18 cellular contexts compared by ENCODE assay signal in genomic region chr2:38262514-38262871, GRCh38.
A peak's percentile ranks its signal among the peaks of the same experiment; 100 is the strongest.
DNase-seq lines count a peak whose midpoint lies in the region; ATAC-seq and TF ChIP-seq lines count a peak whose summit lies in the region.
"Had no signal": no experiment of that assay in that cellular context is flagged by ENCODE, and none has a peak within 500 bp of the region (broad histone marks: within the 10 kb centered on the region; RNA-seq: fewer than 3 reads in every experiment).

No MANE protein-coding gene starts in this region.

- TF ChIP-seq CTCF in WTC11 (IDR thresholded peaks at IDR 0.05), result no peak

- H3K9me3 Mint-ChIP-seq in activated T-cell treated with anti-CD3 and anti-CD28 coated beads, Interleukin-2, amount 50 U/mL, for 24 hours, result peaks cover 14% of the 10 kb centered on the region
- H3K9me3 Mint-ChIP-seq in WTC11, result peaks cover 8% of the 10 kb centered on the region; the same call in 1 of the 2 replicates
- peaks cover 11% of the 10 kb centered on the region for H3K9me3 Mint-ChIP-seq in stimulated activated memory B cell treated with anti-CD40 and anti-IgM and Interleukin-4, amounts not matched to agents 10 μg/mL and 1 μg/mL and 100 μg/mL, for 72 hours

- peaks cover 49% of the 10 kb centered on the region for H3K4me1 Mint-ChIP-seq in activated T-cell treated with anti-CD3 and anti-CD28 coated beads, Interleukin-2, amount 50 U/mL, for 24 hours (ENCODE audit: low read depth)
- H3K4me1 Mint-ChIP-seq in WTC11, result peaks cover 5% of the 10 kb centered on the region; the same call in 1 of the 2 replicates
- H3K4me1 Mint-ChIP-seq in stimulated activated memory B cell treated with anti-CD40 and anti-IgM and Interleukin-4, amounts not matched to agents 10 μg/mL and 1 μg/mL and 100 μg/mL, for 72 hours, result peaks cover 20% of the 10 kb centered on the region

- no peak for DNase-seq in activated T-cell treated with anti-CD3 and anti-CD28 coated beads, Interleukin-2, amount 50 U/mL, for 24 hours
- DNase-seq in activated T-cell treated with anti-CD3 and anti-CD28 coated beads for 4 hours (no peak), WTC11 (ENCODE audit: low spot score) (no peak), left kidney (ENCODE audit: low read depth, low spot score) (peak; percentile 25), activated gamma-delta T cell treated with Interleukin-2 at 50 U/mL for 16 hours (no peak), Ammon's horn (ENCODE audit: low spot score) (no peak)
- DNase-seq: CD4-positive, CD25-positive, alpha-beta regulatory T cell; MG63; NCI-H1417; NCI-H1694 treated with DMSO at 0.1 percent for 48 hours; NCI-H2081 treated with DMSO at 0.1 percent for 48 hours; NCI-H524 treated with DMSO at 0.1 percent for 48 hours; NCI-H82; Peyer's patch had no signal

- no peak overlapping the region for H3K4me3 Mint-ChIP-seq in activated T-cell treated with anti-CD3 and anti-CD28 coated beads, Interleukin-2, amount 50 U/mL, for 24 hours
- no peak overlapping the region for H3K4me3 Mint-ChIP-seq in WTC11
- H3K4me3 Mint-ChIP-seq in stimulated activated memory B cell treated with anti-CD40 and anti-IgM and Interleukin-4, amounts not matched to agents 10 μg/mL and 1 μg/mL and 100 μg/mL, for 72 hours, result no peak overlapping the region
- H3K4me3 Mint-ChIP-seq: CD4-positive, CD25-positive, alpha-beta regulatory T cell had no signal

- no peaks in the 10 kb centered on the region for H3K36me3 Mint-ChIP-seq in activated T-cell treated with anti-CD3 and anti-CD28 coated beads, Interleukin-2, amount 50 U/mL, for 24 hours (ENCODE audit: low read depth)
- H3K36me3 Mint-ChIP-seq in WTC11, result no peaks in the 10 kb centered on the region
- peaks cover 7% of the 10 kb centered on the region for H3K36me3 Mint-ChIP-seq in stimulated activated memory B cell treated with anti-CD40 and anti-IgM and Interleukin-4, amounts not matched to agents 10 μg/mL and 1 μg/mL and 100 μg/mL, for 72 hours
- H3K36me3 Mint-ChIP-seq: CD4-positive, CD25-positive, alpha-beta regulatory T cell had no signal

- POLR2A ChIA-PET in WTC11 (lab: Charles Lee), result no interaction called here

- peak overlapping the region; percentile 39 for H3K27ac Mint-ChIP-seq in activated T-cell treated with anti-CD3 and anti-CD28 coated beads, Interleukin-2, amount 50 U/mL, for 24 hours
- H3K27ac Mint-ChIP-seq in WTC11, result no peak overlapping the region
- peak overlapping the region; percentile 11 for H3K27ac Mint-ChIP-seq in stimulated activated memory B cell treated with anti-CD40 and anti-IgM and Interleukin-4, amounts not matched to agents 10 μg/mL and 1 μg/mL and 100 μg/mL, for 72 hours
- H3K27ac Mint-ChIP-seq: CD4-positive, CD25-positive, alpha-beta regulatory T cell had no signal

- peak; percentile 24 for ATAC-seq in WTC11
- ATAC-seq in stimulated activated memory B cell treated with anti-CD40 and anti-IgM and Interleukin-4, amounts not matched to agents 10 μg/mL and 1 μg/mL and 100 μg/mL, for 72 hours, result peak; percentile 35
- no peak for ATAC-seq in GM18517 (IDR thresholded peaks at IDR 0.05; ENCODE audit: unreplicated experiment)
- ATAC-seq: A549, K562 had no signal

- CTCF ChIA-PET in WTC11 (lab: Charles Lee), result interaction anchor here (1.0 kb wide), 1 partner anchor 12 kb away, joined by 3 read pairs; no protein-coding TSS in a partner anchor

- H3K27me3 Mint-ChIP-seq in activated T-cell treated with anti-CD3 and anti-CD28 coated beads, Interleukin-2, amount 50 U/mL, for 24 hours, result peaks cover 19% of the 10 kb centered on the region
- H3K27me3 Mint-ChIP-seq in WTC11 (ENCODE audit: low read depth), result peaks cover 3% of the 10 kb centered on the region; the same call in 1 of the 2 replicates
- peaks cover 33% of the 10 kb centered on the region for H3K27me3 Mint-ChIP-seq in stimulated activated memory B cell treated with anti-CD40 and anti-IgM and Interleukin-4, amounts not matched to agents 10 μg/mL and 1 μg/mL and 100 μg/mL, for 72 hours

TF ChIP-seq in WTC11, 78 proteins besides CTCF, POLR2A, EP300 and RAD21 (continues in another document):
- no peak for TF ChIP-seq MXD4 (CRISPR knock-in tag; IDR thresholded peaks at IDR 0.05; ENCODE audit: borderline replicate concordance)
- TF ChIP-seq, protein P1, sequence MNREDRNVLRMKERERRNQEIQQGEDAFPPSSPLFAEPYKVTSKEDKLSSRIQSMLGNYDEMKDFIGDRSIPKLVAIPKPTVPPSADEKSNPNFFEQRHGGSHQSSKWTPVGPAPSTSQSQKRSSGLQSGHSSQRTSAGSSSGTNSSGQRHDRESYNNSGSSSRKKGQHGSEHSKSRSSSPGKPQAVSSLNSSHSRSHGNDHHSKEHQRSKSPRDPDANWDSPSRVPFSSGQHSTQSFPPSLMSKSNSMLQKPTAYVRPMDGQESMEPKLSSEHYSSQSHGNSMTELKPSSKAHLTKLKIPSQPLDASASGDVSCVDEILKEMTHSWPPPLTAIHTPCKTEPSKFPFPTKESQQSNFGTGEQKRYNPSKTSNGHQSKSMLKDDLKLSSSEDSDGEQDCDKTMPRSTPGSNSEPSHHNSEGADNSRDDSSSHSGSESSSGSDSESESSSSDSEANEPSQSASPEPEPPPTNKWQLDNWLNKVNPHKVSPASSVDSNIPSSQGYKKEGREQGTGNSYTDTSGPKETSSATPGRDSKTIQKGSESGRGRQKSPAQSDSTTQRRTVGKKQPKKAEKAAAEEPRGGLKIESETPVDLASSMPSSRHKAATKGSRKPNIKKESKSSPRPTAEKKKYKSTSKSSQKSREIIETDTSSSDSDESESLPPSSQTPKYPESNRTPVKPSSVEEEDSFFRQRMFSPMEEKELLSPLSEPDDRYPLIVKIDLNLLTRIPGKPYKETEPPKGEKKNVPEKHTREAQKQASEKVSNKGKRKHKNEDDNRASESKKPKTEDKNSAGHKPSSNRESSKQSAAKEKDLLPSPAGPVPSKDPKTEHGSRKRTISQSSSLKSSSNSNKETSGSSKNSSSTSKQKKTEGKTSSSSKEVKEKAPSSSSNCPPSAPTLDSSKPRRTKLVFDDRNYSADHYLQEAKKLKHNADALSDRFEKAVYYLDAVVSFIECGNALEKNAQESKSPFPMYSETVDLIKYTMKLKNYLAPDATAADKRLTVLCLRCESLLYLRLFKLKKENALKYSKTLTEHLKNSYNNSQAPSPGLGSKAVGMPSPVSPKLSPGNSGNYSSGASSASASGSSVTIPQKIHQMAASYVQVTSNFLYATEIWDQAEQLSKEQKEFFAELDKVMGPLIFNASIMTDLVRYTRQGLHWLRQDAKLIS (CRISPR knock-in tag; IDR thresholded peaks at IDR 0.05; ENCODE audit: borderline replicate concordance), result no peak
- TF ChIP-seq, protein P2, sequence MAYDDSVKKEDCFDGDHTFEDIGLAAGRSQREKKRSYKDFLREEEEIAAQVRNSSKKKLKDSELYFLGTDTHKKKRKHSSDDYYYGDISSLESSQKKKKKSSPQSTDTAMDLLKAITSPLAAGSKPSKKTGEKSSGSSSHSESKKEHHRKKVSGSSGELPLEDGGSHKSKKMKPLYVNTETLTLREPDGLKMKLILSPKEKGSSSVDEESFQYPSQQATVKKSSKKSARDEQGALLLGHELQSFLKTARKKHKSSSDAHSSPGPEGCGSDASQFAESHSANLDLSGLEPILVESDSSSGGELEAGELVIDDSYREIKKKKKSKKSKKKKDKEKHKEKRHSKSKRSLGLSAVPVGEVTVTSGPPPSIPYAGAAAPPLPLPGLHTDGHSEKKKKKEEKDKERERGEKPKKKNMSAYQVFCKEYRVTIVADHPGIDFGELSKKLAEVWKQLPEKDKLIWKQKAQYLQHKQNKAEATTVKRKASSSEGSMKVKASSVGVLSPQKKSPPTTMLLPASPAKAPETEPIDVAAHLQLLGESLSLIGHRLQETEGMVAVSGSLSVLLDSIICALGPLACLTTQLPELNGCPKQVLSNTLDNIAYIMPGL (CRISPR knock-in tag; IDR thresholded peaks at IDR 0.05), result no peak
- TF ChIP-seq E2F5 (CRISPR knock-in tag; IDR thresholded peaks at IDR 0.05), result no peak
- TF ChIP-seq, protein P3, sequence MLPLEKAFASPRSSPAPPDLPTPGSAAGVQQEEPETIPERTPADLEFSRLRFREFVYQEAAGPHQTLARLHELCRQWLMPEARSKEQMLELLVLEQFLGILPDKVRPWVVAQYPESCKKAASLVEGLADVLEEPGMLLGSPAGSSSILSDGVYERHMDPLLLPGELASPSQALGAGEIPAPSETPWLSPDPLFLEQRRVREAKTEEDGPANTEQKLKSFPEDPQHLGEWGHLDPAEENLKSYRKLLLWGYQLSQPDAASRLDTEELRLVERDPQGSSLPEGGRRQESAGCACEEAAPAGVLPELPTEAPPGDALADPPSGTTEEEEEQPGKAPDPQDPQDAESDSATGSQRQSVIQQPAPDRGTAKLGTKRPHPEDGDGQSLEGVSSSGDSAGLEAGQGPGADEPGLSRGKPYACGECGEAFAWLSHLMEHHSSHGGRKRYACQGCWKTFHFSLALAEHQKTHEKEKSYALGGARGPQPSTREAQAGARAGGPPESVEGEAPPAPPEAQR (CRISPR knock-in tag; IDR thresholded peaks at IDR 0.05), result no peak
- TF ChIP-seq, protein P4, sequence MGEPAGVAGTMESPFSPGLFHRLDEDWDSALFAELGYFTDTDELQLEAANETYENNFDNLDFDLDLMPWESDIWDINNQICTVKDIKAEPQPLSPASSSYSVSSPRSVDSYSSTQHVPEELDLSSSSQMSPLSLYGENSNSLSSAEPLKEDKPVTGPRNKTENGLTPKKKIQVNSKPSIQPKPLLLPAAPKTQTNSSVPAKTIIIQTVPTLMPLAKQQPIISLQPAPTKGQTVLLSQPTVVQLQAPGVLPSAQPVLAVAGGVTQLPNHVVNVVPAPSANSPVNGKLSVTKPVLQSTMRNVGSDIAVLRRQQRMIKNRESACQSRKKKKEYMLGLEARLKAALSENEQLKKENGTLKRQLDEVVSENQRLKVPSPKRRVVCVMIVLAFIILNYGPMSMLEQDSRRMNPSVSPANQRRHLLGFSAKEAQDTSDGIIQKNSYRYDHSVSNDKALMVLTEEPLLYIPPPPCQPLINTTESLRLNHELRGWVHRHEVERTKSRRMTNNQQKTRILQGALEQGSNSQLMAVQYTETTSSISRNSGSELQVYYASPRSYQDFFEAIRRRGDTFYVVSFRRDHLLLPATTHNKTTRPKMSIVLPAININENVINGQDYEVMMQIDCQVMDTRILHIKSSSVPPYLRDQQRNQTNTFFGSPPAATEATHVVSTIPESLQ (CRISPR knock-in tag; IDR thresholded peaks at IDR 0.05), result no peak
- no peak for TF ChIP-seq NR2C2 (CRISPR knock-in tag; IDR thresholded peaks at IDR 0.05)
- no peak for TF ChIP-seq NR3C1 (CRISPR knock-in tag; conservative IDR thresholded peaks at IDR 0.05; ENCODE audit: low read depth)
